In the genomic region with DNA sequence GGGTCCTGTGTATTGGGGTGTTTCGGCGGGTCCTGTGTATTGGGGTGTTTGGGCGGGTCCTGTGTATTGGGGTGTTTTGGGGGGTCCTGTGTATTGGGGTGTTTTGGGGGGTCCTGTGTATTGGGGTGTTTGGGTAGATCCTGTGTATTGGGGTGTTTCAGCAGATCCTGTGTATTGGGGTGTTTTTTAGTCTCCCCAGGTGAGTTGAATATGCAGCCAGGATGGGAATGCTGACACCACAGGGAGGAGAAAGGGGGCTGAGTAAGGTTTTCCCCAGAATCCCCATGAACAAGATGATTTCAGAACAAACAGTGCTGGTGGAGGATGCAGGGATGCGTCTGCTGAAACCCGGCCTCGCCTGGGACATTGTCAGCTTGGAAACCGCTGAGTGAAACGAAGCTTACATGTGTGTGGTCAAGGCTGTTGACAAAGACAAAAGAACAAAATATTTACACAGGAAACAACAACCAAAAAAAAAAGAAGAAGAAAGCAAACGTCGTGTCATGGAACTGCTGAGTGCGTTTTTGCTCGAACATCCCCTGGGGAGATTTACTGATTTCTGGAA, we compare ENCODE assay signal across 20 cellular contexts.
DNase-seq lines count a peak whose midpoint lies in the region; ATAC-seq, FAIRE-seq and TF ChIP-seq lines count a peak whose summit lies in the region.
"Had no signal": no experiment of that assay in that cellular context is flagged by ENCODE, and none has a peak within 500 bp of the region (broad histone marks: within the 10 kb centered on the region; RNA-seq: fewer than 3 reads in every experiment).

No MANE protein-coding gene starts in this region.

- TF ChIP-seq RAD21 in HepG2 (CRISPR knock-in tag; IDR thresholded peaks at IDR 0.05): no peak

- BruUV-seq in HepG2 (replicated peaks; lab: Mats Ljungman, UMichigan): no TSS peak

- H2AFZ ChIP-seq in HepG2 (ENCODE audit: low read length): no peak overlapping the region

- in situ Hi-C loops in HepG2 (cut with HindIII; ENCODE audit: extremely low pct_ligation_motif_present, low pct_unique_long_range_greater_than_20kb): no loop called here

- H3K4me1 ChIP-seq in right lobe of liver: no peaks in the 10 kb centered on the region
- peaks cover 17% of the 10 kb centered on the region for H3K4me1 ChIP-seq in HepG2 (ENCODE audit: insufficient read depth, low read length)
- no peaks in the 10 kb centered on the region for H3K4me1 ChIP-seq in suprapubic skin

- H3K4me3 Mint-ChIP-seq in chondrocyte (ENCODE audit: unreplicated experiment): no peak overlapping the region
- H3K4me3 Mint-ChIP-seq: H9 had no signal

- H3K9me3 ChIP-seq in right lobe of liver (no peaks in the 10 kb centered on the region), HepG2 (ENCODE audit: low read length) (no peaks in the 10 kb centered on the region), suprapubic skin (no peaks in the 10 kb centered on the region)

- no peak overlapping the region for H3K27ac Mint-ChIP-seq in chondrocyte (ENCODE audit: unreplicated experiment)

- H3K4me3 ChIP-seq in right lobe of liver: no peak overlapping the region
- no peak overlapping the region for H3K4me3 ChIP-seq in HepG2 (replicated peaks in 1 of 3; ENCODE audit: insufficient read depth in 1 of 3, low read depth in 2 of 3, low read length in 3 of 3)
- no peak overlapping the region for H3K4me3 ChIP-seq in NB4 (ENCODE audit: low read depth, low read length)
- no peak overlapping the region for H3K4me3 ChIP-seq in suprapubic skin
- H3K4me3 ChIP-seq: cardiac muscle cell had no signal

- FAIRE-seq in HepG2 (lab: Jason Lieb, UNC): no peak
- FAIRE-seq: HTR-8/SVneo had no signal

- no peak overlapping the region for H3K4me2 ChIP-seq in HepG2 (ENCODE audit: low read depth, low read length)

- POLR2A ChIA-PET in HepG2 (lab: Yijun Ruan, JAX): no interaction called here

- 53% methylated on average over 12 of the region's 12 CpGs for WGBS in right lobe of liver (ENCODE audit: insufficient coverage, low coverage, low lambda C conversion rate, missing lambda C conversion rate)
- WGBS in HepG2 (ENCODE audit: low lambda C conversion rate): 32% methylated on average over 12 of the region's 12 CpGs
- 59% methylated on average over 12 of the region's 12 CpGs for WGBS in suprapubic skin

- intact Hi-C loops in right lobe of liver (cut with DNase I): no loop called here
- intact Hi-C loops in HepG2 (cut with micrococcal nuclease; ENCODE audit: unreplicated experiment): no loop called here

- no peaks in the 10 kb centered on the region for H3K79me2 ChIP-seq in HepG2 (ENCODE audit: insufficient read depth, low read length)

- DNase-seq in right lobe of liver: peak in 2 of 3 donors; percentile 2 to 14
- DNase-seq in HepG2 (ENCODE audit: low spot score): no peak
- DNase-seq in NB4 (ENCODE audit: low read depth): peak; percentile 40
- DNase-seq in chondrocyte (ENCODE audit: low spot score): peak; percentile 36
- DNase-seq in medulla oblongata (ENCODE audit: extremely low spot score): no peak
- no peak for DNase-seq in suprapubic skin (ENCODE audit: low spot score in 2 of 2)
- DNase-seq: activated CD4-positive, alpha-beta T cell treated with anti-CD3 and anti-CD28 coated beads for 4 hours; effector CD4-positive, alpha-beta T cell; H9; midbrain; NCI-H2171; NK-92 treated with Interleukin-12 subunit alpha and Interleukin-12 subunit beta, amount 100 ng/mL, for 24 hours; occipital lobe; SHP77; stimulated activated CD4-positive, alpha-beta T cell treated with anti-CD3 and anti-CD28 coated beads, Interleukin-2, amount 100 ng/mL, for 24 hours; T-helper 9 cell had no signal

- ATAC-seq in right lobe of liver (peak in 1 of 4 donors; percentile 29), HepG2 (no peak), GM18907 (IDR thresholded peaks at IDR 0.05; ENCODE audit: unreplicated experiment) (no peak), GM21515 (IDR thresholded peaks at IDR 0.05; ENCODE audit: unreplicated experiment) (no peak)

- CTCF ChIA-PET in HepG2 (lab: Yijun Ruan, JAX; ENCODE audit: low intra/inter-chr PET ratio, low total read pairs): no interaction called here

- TF ChIP-seq EP300 in HepG2 (IDR thresholded peaks at IDR 0.05; ENCODE audit: low read depth in 2 of 2, low read length in 2 of 2): no peak
- TF ChIP-seq EP300 in HepG2 (CRISPR knock-in tag; IDR thresholded peaks at IDR 0.05; ENCODE audit: borderline replicate concordance): no peak
- TF ChIP-seq EP300 in suprapubic skin (IDR thresholded peaks at IDR 0.05): no peak

- H3K36me3 ChIP-seq in right lobe of liver (no peaks in the 10 kb centered on the region), HepG2 (replicated peaks in 1 of 2; ENCODE audit: control insufficient read depth in 1 of 2, insufficient read depth in 2 of 2, low read length in 2 of 2) (no peaks in the 10 kb centered on the region), suprapubic skin (no peaks in the 10 kb centered on the region)
- H3K36me3 ChIP-seq: cardiac muscle cell had no signal

- no peaks in the 10 kb centered on the region for H3K27me3 Mint-ChIP-seq in chondrocyte (ENCODE audit: low read depth)

- H3K36me3 Mint-ChIP-seq in chondrocyte (ENCODE audit: low read depth): no peaks in the 10 kb centered on the region

- H3K9ac ChIP-seq in HepG2 (ENCODE audit: insufficient read depth, low read depth, low read length): no peak overlapping the region

- no peak for TF ChIP-seq POLR2A in right lobe of liver (IDR thresholded peaks at IDR 0.05)
- TF ChIP-seq POLR2A in HepG2 (IDR thresholded peaks at IDR 0.05; ENCODE audit: insufficient read depth in 1 of 2, low read depth in 2 of 2, low read length in 2 of 2): no peak
- no peak for TF ChIP-seq POLR2A in NB4 (IDR thresholded peaks at IDR 0.05; ENCODE audit: extremely low read depth, insufficient read length)
- TF ChIP-seq POLR2A in suprapubic skin (IDR thresholded peaks at IDR 0.05): no peak

- H4K20me1 ChIP-seq in HepG2 (ENCODE audit: insufficient read depth, low read length): no peaks in the 10 kb centered on the region; the same call in 1 of the 2 replicates

- TF ChIP-seq CTCF in right lobe of liver (IDR thresholded peaks at IDR 0.05): no peak
- TF ChIP-seq CTCF in HepG2 (CRISPR knock-in tag; IDR thresholded peaks at IDR 0.05): no peak
- TF ChIP-seq CTCF in NB4 (IDR thresholded peaks at IDR 0.05; ENCODE audit: low read depth, low read length): no peak
- TF ChIP-seq CTCF in chondrocyte (IDR thresholded peaks at IDR 0.05): no peak
- TF ChIP-seq CTCF in suprapubic skin (IDR thresholded peaks at IDR 0.05): no peak

- no peaks in the 10 kb centered on the region for H3K9me3 Mint-ChIP-seq in chondrocyte (ENCODE audit: low read depth)
- H3K9me3 Mint-ChIP-seq: H9 had no signal

- peaks cover 5% of the 10 kb centered on the region for H3K4me1 Mint-ChIP-seq in chondrocyte (ENCODE audit: low read depth)

- H3K27me3 ChIP-seq in right lobe of liver (no peaks in the 10 kb centered on the region), HepG2 (ENCODE audit: control insufficient read depth in 1 of 2, insufficient read depth in 2 of 2, low read length in 2 of 2) (peaks cover 9 to 44% of the 10 kb centered on the region in 2 experiments), suprapubic skin (no peaks in the 10 kb centered on the region)
- H3K27me3 ChIP-seq: cardiac muscle cell had no signal

- H3K27ac ChIP-seq in right lobe of liver (no peak overlapping the region), HepG2 (ENCODE audit: extremely low read length, insufficient read depth, low read length) (no peak overlapping the region), suprapubic skin (no peak overlapping the region)
- H3K27ac ChIP-seq: cardiac muscle cell had no signal

TF ChIP-seq in HepG2, 621 proteins besides CTCF, POLR2A, EP300 and RAD21 (continues in another document):
- TF ChIP-seq SMAD9 (CRISPR knock-in tag; IDR thresholded peaks at IDR 0.05): no peak
- TF ChIP-seq NRL (CRISPR knock-in tag; IDR thresholded peaks at IDR 0.05; ENCODE audit: borderline replicate concordance): no peak
- no peak for TF ChIP-seq AFF4 (CRISPR knock-in tag; IDR thresholded peaks at IDR 0.05)
- no peak for TF ChIP-seq CCDC6 (CRISPR knock-in tag; IDR thresholded peaks at IDR 0.05)
- no peak for TF ChIP-seq MLX (CRISPR knock-in tag; IDR thresholded peaks at IDR 0.05)
- no peak for TF ChIP-seq ZNF510 (CRISPR knock-in tag; IDR thresholded peaks at IDR 0.05; ENCODE audit: low read depth)

Comparison
In these comparisons a context has a peak if more than half of its experiments do, and no peak if none do; other contexts are left out.
1. DNase-seq: peak in right lobe of liver (2 of 3), NB4 (single experiment) and chondrocyte (single experiment); none in HepG2 (single experiment), medulla oblongata (single experiment) and suprapubic skin (0 of 2).